1 cellular context compared by ENCODE assay signal in the genomic region with DNA sequence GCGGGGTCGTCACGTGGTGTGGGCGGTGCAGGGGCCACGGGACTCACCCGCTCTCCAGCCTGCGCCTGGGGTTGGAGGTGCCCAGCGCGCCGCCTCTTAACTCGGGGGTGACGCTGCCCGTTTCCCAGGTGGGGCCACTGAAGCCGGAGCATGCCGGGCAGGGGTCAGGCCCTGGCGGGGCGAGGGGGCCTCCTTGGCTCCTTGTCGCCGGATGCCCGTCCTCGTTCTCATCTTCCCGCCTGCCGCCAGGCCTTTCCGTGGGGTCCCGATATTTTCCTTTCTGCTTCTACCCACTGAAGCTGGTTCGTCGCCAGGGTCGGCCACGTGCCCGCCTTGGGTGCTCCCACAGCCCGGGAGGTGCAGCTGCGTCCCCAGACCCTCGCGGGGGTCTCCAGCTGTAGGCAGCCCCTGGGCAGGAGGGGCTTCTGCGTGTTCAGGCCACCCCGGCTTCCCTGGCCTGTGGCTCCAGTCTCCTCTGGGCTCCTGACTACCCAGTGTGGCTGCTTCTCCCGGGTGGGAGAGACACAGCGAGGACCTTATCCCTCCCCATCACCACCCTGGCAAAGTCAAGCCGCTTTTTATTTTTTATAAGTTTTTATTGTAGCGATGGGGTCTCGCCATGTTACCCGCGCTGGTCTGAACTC.
TF ChIP-seq lines count a peak whose summit lies in the region.

No MANE protein-coding gene starts in this region.

TF ChIP-seq in HEK293, 187 proteins besides CTCF, POLR2A, EP300 and RAD21 (continued from another document and continues in another):
- TF ChIP-seq, protein P1, sequence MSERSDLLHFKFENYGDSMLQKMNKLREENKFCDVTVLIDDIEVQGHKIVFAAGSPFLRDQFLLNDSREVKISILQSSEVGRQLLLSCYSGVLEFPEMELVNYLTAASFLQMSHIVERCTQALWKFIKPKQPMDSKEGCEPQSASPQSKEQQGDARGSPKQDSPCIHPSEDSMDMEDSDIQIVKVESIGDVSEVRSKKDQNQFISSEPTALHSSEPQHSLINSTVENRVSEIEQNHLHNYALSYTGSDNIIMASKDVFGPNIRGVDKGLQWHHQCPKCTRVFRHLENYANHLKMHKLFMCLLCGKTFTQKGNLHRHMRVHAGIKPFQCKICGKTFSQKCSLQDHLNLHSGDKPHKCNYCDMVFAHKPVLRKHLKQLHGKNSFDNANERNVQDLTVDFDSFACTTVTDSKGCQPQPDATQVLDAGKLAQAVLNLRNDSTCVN (tag by site-specific recombination; optimal IDR thresholded peaks at IDR 0.05) = peak; percentile 54
- TF ChIP-seq FEZF1 (tag by site-specific recombination; IDR thresholded peaks at IDR 0.05) (no peak), ZNF837 (tag by site-specific recombination; IDR thresholded peaks at IDR 0.05) (no peak), ZNF423 (tag by site-specific recombination; IDR thresholded peaks at IDR 0.05) (no peak), ZNF561 (tag by site-specific recombination; IDR thresholded peaks at IDR 0.05; ENCODE audit: borderline replicate concordance) (no peak), RBAK (tag by site-specific recombination; IDR thresholded peaks at IDR 0.05) (no peak), ZNF560 (tag by site-specific recombination; IDR thresholded peaks at IDR 0.05; ENCODE audit: borderline replicate concordance) (no peak), ZNF654 (tag by site-specific recombination; IDR thresholded peaks at IDR 0.05; ENCODE audit: low read depth) (no peak), ZBTB17 (tag by site-specific recombination; IDR thresholded peaks at IDR 0.05) (no peak), ZNF48 (tag by site-specific recombination; IDR thresholded peaks at IDR 0.05) (no peak), KLF16 (tag by site-specific recombination; IDR thresholded peaks at IDR 0.05) (peak; percentile 92; the same call in 1 of the 2 replicates), ZNF629 (tag by site-specific recombination; IDR thresholded peaks at IDR 0.05) (peak; percentile 28; the same call in 1 of the 2 replicates), SCRT2 (tag by site-specific recombination; IDR thresholded peaks at IDR 0.05) (no peak; the same call in 1 of the 2 replicates), ZNF239 (tag by site-specific recombination; IDR thresholded peaks at IDR 0.05) (no peak), ZNF19 (tag by site-specific recombination; IDR thresholded peaks at IDR 0.05; ENCODE audit: low read depth) (no peak), ZNF169 (tag by site-specific recombination; IDR thresholded peaks at IDR 0.05) (no peak), ZNF174 (tag by site-specific recombination; IDR thresholded peaks at IDR 0.05) (no peak), MZF1 (tag by site-specific recombination; IDR thresholded peaks at IDR 0.05; ENCODE audit: borderline replicate concordance) (no peak), ZNF37A (tag by site-specific recombination; IDR thresholded peaks at IDR 0.05) (no peak), ZNF549 (tag by site-specific recombination; IDR thresholded peaks at IDR 0.05) (no peak), ZNF133 (tag by site-specific recombination; IDR thresholded peaks at IDR 0.05) (no peak), ZNF596 (tag by site-specific recombination; IDR thresholded peaks at IDR 0.05) (0 out of 2 replicates have a peak, but pooled peaks have one; percentile 20), PRDM1 (tag by site-specific recombination; IDR thresholded peaks at IDR 0.05) (no peak), ZNF791 (tag by site-specific recombination; IDR thresholded peaks at IDR 0.05) (no peak), HOXA7 (CRISPR knock-in tag; IDR thresholded peaks at IDR 0.05; ENCODE audit: borderline replicate concordance) (no peak)
- TF ChIP-seq, protein P2, sequence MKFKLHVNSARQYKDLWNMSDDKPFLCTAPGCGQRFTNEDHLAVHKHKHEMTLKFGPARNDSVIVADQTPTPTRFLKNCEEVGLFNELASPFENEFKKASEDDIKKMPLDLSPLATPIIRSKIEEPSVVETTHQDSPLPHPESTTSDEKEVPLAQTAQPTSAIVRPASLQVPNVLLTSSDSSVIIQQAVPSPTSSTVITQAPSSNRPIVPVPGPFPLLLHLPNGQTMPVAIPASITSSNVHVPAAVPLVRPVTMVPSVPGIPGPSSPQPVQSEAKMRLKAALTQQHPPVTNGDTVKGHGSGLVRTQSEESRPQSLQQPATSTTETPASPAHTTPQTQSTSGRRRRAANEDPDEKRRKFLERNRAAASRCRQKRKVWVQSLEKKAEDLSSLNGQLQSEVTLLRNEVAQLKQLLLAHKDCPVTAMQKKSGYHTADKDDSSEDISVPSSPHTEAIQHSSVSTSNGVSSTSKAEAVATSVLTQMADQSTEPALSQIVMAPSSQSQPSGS (tag by site-specific recombination; IDR thresholded peaks at IDR 0.05; ENCODE audit: low read depth) = no peak
- TF ChIP-seq, protein P3, sequence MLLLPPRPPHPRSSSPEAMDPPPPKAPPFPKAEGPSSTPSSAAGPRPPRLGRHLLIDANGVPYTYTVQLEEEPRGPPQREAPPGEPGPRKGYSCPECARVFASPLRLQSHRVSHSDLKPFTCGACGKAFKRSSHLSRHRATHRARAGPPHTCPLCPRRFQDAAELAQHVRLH (tag by site-specific recombination; IDR thresholded peaks at IDR 0.05) = no peak
- TF ChIP-seq, protein P4, sequence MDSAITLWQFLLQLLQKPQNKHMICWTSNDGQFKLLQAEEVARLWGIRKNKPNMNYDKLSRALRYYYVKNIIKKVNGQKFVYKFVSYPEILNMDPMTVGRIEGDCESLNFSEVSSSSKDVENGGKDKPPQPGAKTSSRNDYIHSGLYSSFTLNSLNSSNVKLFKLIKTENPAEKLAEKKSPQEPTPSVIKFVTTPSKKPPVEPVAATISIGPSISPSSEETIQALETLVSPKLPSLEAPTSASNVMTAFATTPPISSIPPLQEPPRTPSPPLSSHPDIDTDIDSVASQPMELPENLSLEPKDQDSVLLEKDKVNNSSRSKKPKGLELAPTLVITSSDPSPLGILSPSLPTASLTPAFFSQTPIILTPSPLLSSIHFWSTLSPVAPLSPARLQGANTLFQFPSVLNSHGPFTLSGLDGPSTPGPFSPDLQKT (IDR thresholded peaks at IDR 0.05; ENCODE audit: borderline replicate concordance, low read depth, low read length) = no peak
- TF ChIP-seq, protein P5, sequence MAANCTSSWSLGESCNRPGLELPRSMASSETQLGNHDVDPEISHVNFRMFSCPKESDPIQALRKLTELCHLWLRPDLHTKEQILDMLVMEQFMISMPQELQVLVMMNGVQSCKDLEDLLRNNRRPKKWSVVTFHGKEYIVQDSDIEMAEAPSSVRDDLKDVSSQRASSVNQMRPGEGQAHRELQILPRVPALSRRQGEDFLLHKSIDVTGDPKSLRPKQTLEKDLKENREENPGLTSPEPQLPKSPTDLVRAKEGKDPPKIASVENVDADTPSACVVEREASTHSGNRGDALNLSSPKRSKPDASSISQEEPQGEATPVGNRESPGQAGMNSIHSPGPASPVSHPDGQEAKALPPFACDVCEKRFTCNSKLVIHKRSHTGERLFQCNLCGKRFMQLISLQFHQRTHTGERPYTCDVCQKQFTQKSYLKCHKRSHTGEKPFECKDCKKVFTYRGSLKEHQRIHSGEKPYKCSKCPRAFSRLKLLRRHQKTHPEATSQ (tag by site-specific recombination; IDR thresholded peaks at IDR 0.05) = no peak
- TF ChIP-seq, protein P6, sequence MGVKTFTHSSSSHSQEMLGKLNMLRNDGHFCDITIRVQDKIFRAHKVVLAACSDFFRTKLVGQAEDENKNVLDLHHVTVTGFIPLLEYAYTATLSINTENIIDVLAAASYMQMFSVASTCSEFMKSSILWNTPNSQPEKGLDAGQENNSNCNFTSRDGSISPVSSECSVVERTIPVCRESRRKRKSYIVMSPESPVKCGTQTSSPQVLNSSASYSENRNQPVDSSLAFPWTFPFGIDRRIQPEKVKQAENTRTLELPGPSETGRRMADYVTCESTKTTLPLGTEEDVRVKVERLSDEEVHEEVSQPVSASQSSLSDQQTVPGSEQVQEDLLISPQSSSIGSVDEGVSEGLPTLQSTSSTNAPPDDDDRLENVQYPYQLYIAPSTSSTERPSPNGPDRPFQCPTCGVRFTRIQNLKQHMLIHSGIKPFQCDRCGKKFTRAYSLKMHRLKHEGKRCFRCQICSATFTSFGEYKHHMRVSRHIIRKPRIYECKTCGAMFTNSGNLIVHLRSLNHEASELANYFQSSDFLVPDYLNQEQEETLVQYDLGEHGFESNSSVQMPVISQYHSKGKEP (tag by site-specific recombination; IDR thresholded peaks at IDR 0.05) = no peak
- TF ChIP-seq, protein P7, sequence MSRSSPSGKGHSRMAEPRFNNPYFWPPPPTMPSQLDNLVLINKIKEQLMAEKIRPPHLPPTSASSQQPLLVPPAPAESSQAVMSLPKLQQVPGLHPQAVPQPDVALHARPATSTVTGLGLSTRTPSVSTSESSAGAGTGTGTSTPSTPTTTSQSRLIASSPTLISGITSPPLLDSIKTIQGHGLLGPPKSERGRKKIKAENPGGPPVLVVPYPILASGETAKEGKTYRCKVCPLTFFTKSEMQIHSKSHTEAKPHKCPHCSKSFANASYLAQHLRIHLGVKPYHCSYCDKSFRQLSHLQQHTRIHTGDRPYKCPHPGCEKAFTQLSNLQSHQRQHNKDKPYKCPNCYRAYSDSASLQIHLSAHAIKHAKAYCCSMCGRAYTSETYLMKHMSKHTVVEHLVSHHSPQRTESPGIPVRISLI (tag by site-specific recombination; IDR thresholded peaks at IDR 0.05) = no peak
- TF ChIP-seq, protein P8, sequence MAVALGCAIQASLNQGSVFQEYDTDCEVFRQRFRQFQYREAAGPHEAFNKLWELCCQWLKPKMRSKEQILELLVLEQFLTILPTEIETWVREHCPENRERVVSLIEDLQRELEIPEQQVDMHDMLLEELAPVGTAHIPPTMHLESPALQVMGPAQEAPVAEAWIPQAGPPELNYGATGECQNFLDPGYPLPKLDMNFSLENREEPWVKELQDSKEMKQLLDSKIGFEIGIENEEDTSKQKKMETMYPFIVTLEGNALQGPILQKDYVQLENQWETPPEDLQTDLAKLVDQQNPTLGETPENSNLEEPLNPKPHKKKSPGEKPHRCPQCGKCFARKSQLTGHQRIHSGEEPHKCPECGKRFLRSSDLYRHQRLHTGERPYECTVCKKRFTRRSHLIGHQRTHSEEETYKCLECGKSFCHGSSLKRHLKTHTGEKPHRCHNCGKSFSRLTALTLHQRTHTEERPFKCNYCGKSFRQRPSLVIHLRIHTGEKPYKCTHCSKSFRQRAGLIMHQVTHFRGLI (tag by site-specific recombination; IDR thresholded peaks at IDR 0.05) = 0 out of 2 replicates have a peak, but pooled peaks have one; percentile 42
- TF ChIP-seq, protein P9, sequence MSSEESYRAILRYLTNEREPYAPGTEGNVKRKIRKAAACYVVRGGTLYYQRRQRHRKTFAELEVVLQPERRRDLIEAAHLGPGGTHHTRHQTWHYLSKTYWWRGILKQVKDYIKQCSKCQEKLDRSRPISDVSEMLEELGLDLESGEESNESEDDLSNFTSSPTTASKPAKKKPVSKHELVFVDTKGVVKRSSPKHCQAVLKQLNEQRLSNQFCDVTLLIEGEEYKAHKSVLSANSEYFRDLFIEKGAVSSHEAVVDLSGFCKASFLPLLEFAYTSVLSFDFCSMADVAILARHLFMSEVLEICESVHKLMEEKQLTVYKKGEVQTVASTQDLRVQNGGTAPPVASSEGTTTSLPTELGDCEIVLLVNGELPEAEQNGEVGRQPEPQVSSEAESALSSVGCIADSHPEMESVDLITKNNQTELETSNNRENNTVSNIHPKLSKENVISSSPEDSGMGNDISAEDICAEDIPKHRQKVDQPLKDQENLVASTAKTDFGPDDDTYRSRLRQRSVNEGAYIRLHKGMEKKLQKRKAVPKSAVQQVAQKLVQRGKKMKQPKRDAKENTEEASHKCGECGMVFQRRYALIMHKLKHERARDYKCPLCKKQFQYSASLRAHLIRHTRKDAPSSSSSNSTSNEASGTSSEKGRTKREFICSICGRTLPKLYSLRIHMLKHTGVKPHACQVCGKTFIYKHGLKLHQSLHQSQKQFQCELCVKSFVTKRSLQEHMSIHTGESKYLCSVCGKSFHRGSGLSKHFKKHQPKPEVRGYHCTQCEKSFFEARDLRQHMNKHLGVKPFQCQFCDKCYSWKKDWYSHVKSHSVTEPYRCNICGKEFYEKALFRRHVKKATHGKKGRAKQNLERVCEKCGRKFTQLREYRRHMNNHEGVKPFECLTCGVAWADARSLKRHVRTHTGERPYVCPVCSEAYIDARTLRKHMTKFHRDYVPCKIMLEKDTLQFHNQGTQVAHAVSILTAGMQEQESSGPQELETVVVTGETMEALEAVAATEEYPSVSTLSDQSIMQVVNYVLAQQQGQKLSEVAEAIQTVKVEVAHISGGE (tag by site-specific recombination; conservative IDR thresholded peaks at IDR 0.05; ENCODE audit: low read depth) = no peak
- TF ChIP-seq, protein P10, sequence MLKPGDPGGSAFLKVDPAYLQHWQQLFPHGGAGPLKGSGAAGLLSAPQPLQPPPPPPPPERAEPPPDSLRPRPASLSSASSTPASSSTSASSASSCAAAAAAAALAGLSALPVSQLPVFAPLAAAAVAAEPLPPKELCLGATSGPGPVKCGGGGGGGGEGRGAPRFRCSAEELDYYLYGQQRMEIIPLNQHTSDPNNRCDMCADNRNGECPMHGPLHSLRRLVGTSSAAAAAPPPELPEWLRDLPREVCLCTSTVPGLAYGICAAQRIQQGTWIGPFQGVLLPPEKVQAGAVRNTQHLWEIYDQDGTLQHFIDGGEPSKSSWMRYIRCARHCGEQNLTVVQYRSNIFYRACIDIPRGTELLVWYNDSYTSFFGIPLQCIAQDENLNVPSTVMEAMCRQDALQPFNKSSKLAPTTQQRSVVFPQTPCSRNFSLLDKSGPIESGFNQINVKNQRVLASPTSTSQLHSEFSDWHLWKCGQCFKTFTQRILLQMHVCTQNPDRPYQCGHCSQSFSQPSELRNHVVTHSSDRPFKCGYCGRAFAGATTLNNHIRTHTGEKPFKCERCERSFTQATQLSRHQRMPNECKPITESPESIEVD (tag by site-specific recombination; IDR thresholded peaks at IDR 0.05) = no peak
- TF ChIP-seq, protein P11, sequence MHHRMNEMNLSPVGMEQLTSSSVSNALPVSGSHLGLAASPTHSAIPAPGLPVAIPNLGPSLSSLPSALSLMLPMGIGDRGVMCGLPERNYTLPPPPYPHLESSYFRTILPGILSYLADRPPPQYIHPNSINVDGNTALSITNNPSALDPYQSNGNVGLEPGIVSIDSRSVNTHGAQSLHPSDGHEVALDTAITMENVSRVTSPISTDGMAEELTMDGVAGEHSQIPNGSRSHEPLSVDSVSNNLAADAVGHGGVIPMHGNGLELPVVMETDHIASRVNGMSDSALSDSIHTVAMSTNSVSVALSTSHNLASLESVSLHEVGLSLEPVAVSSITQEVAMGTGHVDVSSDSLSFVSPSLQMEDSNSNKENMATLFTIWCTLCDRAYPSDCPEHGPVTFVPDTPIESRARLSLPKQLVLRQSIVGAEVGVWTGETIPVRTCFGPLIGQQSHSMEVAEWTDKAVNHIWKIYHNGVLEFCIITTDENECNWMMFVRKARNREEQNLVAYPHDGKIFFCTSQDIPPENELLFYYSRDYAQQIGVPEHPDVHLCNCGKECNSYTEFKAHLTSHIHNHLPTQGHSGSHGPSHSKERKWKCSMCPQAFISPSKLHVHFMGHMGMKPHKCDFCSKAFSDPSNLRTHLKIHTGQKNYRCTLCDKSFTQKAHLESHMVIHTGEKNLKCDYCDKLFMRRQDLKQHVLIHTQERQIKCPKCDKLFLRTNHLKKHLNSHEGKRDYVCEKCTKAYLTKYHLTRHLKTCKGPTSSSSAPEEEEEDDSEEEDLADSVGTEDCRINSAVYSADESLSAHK (tag by site-specific recombination; IDR thresholded peaks at IDR 0.05) = no peak
- TF ChIP-seq, protein P12, sequence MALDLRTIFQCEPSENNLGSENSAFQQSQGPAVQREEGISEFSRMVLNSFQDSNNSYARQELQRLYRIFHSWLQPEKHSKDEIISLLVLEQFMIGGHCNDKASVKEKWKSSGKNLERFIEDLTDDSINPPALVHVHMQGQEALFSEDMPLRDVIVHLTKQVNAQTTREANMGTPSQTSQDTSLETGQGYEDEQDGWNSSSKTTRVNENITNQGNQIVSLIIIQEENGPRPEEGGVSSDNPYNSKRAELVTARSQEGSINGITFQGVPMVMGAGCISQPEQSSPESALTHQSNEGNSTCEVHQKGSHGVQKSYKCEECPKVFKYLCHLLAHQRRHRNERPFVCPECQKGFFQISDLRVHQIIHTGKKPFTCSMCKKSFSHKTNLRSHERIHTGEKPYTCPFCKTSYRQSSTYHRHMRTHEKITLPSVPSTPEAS (tag by site-specific recombination; IDR thresholded peaks at IDR 0.05) = no peak
